ENCODE assay signal across 17 cellular contexts in genomic region chr11:67998150-67999045, GRCh38. TPM values are rescaled to one million over a fixed set of nuclear protein-coding genes. Genes with fewer than 3 reads are reported as not detected.
DNase-seq lines count a peak whose midpoint lies in the region; ATAC-seq and TF ChIP-seq lines count a peak whose summit lies in the region.
"Had no signal": no experiment of that assay in that cellular context is flagged by ENCODE, and none has a peak within 500 bp of the region (broad histone marks: within the 10 kb centered on the region; RNA-seq: fewer than 3 reads in every experiment).

No MANE protein-coding gene starts in this region.

- CTCF ChIA-PET in CD8-positive, alpha-beta T cell (lab: Charles Lee), result no interaction called here
- CTCF ChIA-PET in activated CD8-positive, alpha-beta T cell treated with anti-CD3 and anti-CD28 coated beads, Interleukin-2, amount 10 ng/mL, durations not matched to agents 7 days and 5 days (lab: Charles Lee), result interaction anchor here (1.0 to 1.2 kb wide), 2 partner anchors 12 to 17 kb away, joined by 3 to 4 read pairs; no protein-coding TSS in a partner anchor

- H3K9me3 ChIP-seq in CD8-positive, alpha-beta T cell (ENCODE audit: low read length), result no peaks in the 10 kb centered on the region
- H3K9me3 ChIP-seq in mucosa of descending colon, result no peaks in the 10 kb centered on the region

- no peaks in the 10 kb centered on the region for H3K27me3 ChIP-seq in CD8-positive, alpha-beta T cell (ENCODE audit: insufficient read depth, low read length)

- no peak for ATAC-seq in CD8-positive, alpha-beta T cell
- peak; percentile 58 for ATAC-seq in activated CD8-positive, alpha-beta T cell treated with anti-CD3 and anti-CD28 coated beads, Interleukin-2, amount 10 ng/mL, durations not matched to agents 7 days and 5 days
- ATAC-seq in mucosa of descending colon (no peak), GM21390 (IDR thresholded peaks at IDR 0.05; ENCODE audit: unreplicated experiment) (no peak)

- no peaks in the 10 kb centered on the region for H3K9me3 Mint-ChIP-seq in CD8-positive, alpha-beta T cell
- H3K9me3 Mint-ChIP-seq in activated CD8-positive, alpha-beta T cell treated with anti-CD3 and anti-CD28 coated beads, Interleukin-2, amount 10 ng/mL, durations not matched to agents 7 days and 5 days (ENCODE audit: insufficient read depth), result no peaks in the 10 kb centered on the region
- H3K9me3 Mint-ChIP-seq: brain, nephron had no signal

- no peaks in the 10 kb centered on the region for H3K36me3 ChIP-seq in CD8-positive, alpha-beta T cell (ENCODE audit: insufficient read depth, low read length)
- no peaks in the 10 kb centered on the region for H3K36me3 ChIP-seq in mucosa of descending colon (ENCODE audit: low read depth)
- H3K36me3 ChIP-seq: WERI-Rb-1 had no signal

- peaks cover 4% of the 10 kb centered on the region for H3K36me3 Mint-ChIP-seq in CD8-positive, alpha-beta T cell
- H3K36me3 Mint-ChIP-seq in activated CD8-positive, alpha-beta T cell treated with anti-CD3 and anti-CD28 coated beads, Interleukin-2, amount 10 ng/mL, durations not matched to agents 7 days and 5 days (ENCODE audit: low read depth), result peaks cover 17% of the 10 kb centered on the region
- H3K36me3 Mint-ChIP-seq: brain had no signal

- intact Hi-C loops in CD8-positive, alpha-beta T cell (cut with DNase I, micrococcal nuclease), result no loop called here
- intact Hi-C loops in mucosa of descending colon (cut with DNase I, micrococcal nuclease), result no loop called here

- H3K4me3 ChIP-seq in CD8-positive, alpha-beta T cell (ENCODE audit: low read depth, low read length), result no peak overlapping the region
- no peak overlapping the region for H3K4me3 ChIP-seq in Jurkat, Clone E6-1 (ENCODE audit: low read length)
- H3K4me3 ChIP-seq in mucosa of descending colon, result no peak overlapping the region

- DNase-seq in CD8-positive, alpha-beta T cell, result no peak
- peak; percentile 60 for DNase-seq in Jurkat, Clone E6-1 (ENCODE audit: low read depth, low spot score)
- DNase-seq in activated CD8-positive, alpha-beta T cell treated with anti-CD3 and anti-CD28 coated beads, Interleukin-2, amount 10 ng/mL, durations not matched to agents 7 days and 5 days, result peak; percentile 69
- DNase-seq in mucosa of descending colon (peak in 2 of 3 donors; percentile 46 to 53), HuH-7.5 (ENCODE audit: low spot score) (no peak), KG1 (lab: John Stamatoyannopoulos, UW) (no peak), SIG-M5 (lab: John Stamatoyannopoulos, UW) (no peak)
- DNase-seq: activated T-cell treated with anti-CD3 and anti-CD28 coated beads, Interleukin-2, amount 50 U/mL, for 1 hour; C1 segment of cervical spinal cord; kidney glomerular epithelial cell; NCI-H1436 treated with DMSO at 0.1 percent for 48 hours; NCI-H526 treated with DMSO at 0.1 percent for 48 hours; SHP77 treated with DMSO at 0.1 percent for 48 hours; WERI-Rb-1 had no signal

- H3K27me3 Mint-ChIP-seq in CD8-positive, alpha-beta T cell (ENCODE audit: low read depth), result no peaks in the 10 kb centered on the region
- H3K27me3 Mint-ChIP-seq in activated CD8-positive, alpha-beta T cell treated with anti-CD3 and anti-CD28 coated beads, Interleukin-2, amount 10 ng/mL, durations not matched to agents 7 days and 5 days (ENCODE audit: low read depth), result no peaks in the 10 kb centered on the region

- no peak overlapping the region for H3K4me3 Mint-ChIP-seq in CD8-positive, alpha-beta T cell
- H3K4me3 Mint-ChIP-seq in activated CD8-positive, alpha-beta T cell treated with anti-CD3 and anti-CD28 coated beads, Interleukin-2, amount 10 ng/mL, durations not matched to agents 7 days and 5 days, result peak overlapping the region; percentile 32
- H3K4me3 Mint-ChIP-seq: brain, nephron had no signal

- peaks cover 13% of the 10 kb centered on the region for H3K4me1 ChIP-seq in CD8-positive, alpha-beta T cell (ENCODE audit: insufficient read depth, low read length)
- H3K4me1 ChIP-seq in mucosa of descending colon (ENCODE audit: low read depth), result peaks cover 16% of the 10 kb centered on the region

- POLR2A ChIA-PET in CD8-positive, alpha-beta T cell (lab: Charles Lee), result no interaction called here
- POLR2A ChIA-PET in activated CD8-positive, alpha-beta T cell treated with anti-CD3 and anti-CD28 coated beads, Interleukin-2, amount 10 ng/mL, durations not matched to agents 7 days and 5 days (lab: Charles Lee), result no interaction called here

- H3K4me1 Mint-ChIP-seq in CD8-positive, alpha-beta T cell (ENCODE audit: low read depth), result peaks cover 30% of the 10 kb centered on the region
- peaks cover 59% of the 10 kb centered on the region for H3K4me1 Mint-ChIP-seq in activated CD8-positive, alpha-beta T cell treated with anti-CD3 and anti-CD28 coated beads, Interleukin-2, amount 10 ng/mL, durations not matched to agents 7 days and 5 days (ENCODE audit: low read depth)

- no peak for TF ChIP-seq CTCF in CD8-positive, alpha-beta T cell (IDR thresholded peaks at IDR 0.05)
- no peak for TF ChIP-seq CTCF in mucosa of descending colon (IDR thresholded peaks at IDR 0.05)

- H3K27ac Mint-ChIP-seq in CD8-positive, alpha-beta T cell, result peak overlapping the region; percentile 78
- H3K27ac Mint-ChIP-seq in activated CD8-positive, alpha-beta T cell treated with anti-CD3 and anti-CD28 coated beads, Interleukin-2, amount 10 ng/mL, durations not matched to agents 7 days and 5 days, result peak overlapping the region; percentile 79
- H3K27ac Mint-ChIP-seq: brain, nephron had no signal

- no peak overlapping the region for H3K27ac ChIP-seq in CD8-positive, alpha-beta T cell (ENCODE audit: low read depth, low read length)
- H3K27ac ChIP-seq: WERI-Rb-1 had no signal

RNA-seq across cellular contexts. Expression of gene UNC93B1, which starts 5.5 kb away (rescaled TPM):
- 10 to 100 TPM; 14.4 to 15.6 TPM for total RNA-seq in CD8-positive, alpha-beta T cell
- polyA plus RNA-seq in Jurkat, Clone E6-1 (2012; ENCODE audit: insufficient read depth, insufficient read length), result 20.6 TPM
- 10 to 100 TPM; 27.8 to 29.8 TPM for total RNA-seq in activated CD8-positive, alpha-beta T cell treated with anti-CD3 and anti-CD28 coated beads, Interleukin-2, amount 10 ng/mL, durations not matched to agents 7 days and 5 days
- 10 to 100 TPM; 30.1 to 47.5 (median 46.8) TPM for total RNA-seq in mucosa of descending colon

RNA-seq across cellular contexts. Expression of gene ALDH3B1, which starts 11.7 kb away (rescaled TPM):
- not detected for total RNA-seq in CD8-positive, alpha-beta T cell
- polyA plus RNA-seq in Jurkat, Clone E6-1 (2012; ENCODE audit: insufficient read depth, insufficient read length), result not detected
- not detected for total RNA-seq in activated CD8-positive, alpha-beta T cell treated with anti-CD3 and anti-CD28 coated beads, Interleukin-2, amount 10 ng/mL, durations not matched to agents 7 days and 5 days
- total RNA-seq in mucosa of descending colon, result 10 to 100 TPM in 2 of 3 donors, 1 to 10 TPM in 1; 8.6 to 18.9 (median 11.5) TPM

RNA-seq across cellular contexts. Expression of gene NDUFS8, which starts 32.1 kb away (rescaled TPM):
- 10 to 100 TPM; 59.4 to 63.2 TPM for total RNA-seq in CD8-positive, alpha-beta T cell
- 249 TPM for polyA plus RNA-seq in Jurkat, Clone E6-1 (2012; ENCODE audit: insufficient read depth, insufficient read length)
- total RNA-seq in activated CD8-positive, alpha-beta T cell treated with anti-CD3 and anti-CD28 coated beads, Interleukin-2, amount 10 ng/mL, durations not matched to agents 7 days and 5 days, result 100 to 1,000 TPM; 146 to 163 TPM
- 100 to 1,000 TPM; 148 to 165 (median 162) TPM for total RNA-seq in mucosa of descending colon

RNA-seq across cellular contexts. Expression of gene TCIRG1, which starts 40.4 kb away (rescaled TPM):
- 100 to 1,000 TPM; 153 to 154 TPM for total RNA-seq in CD8-positive, alpha-beta T cell
- not detected for polyA plus RNA-seq in Jurkat, Clone E6-1 (2012; ENCODE audit: insufficient read depth, insufficient read length)
- total RNA-seq in activated CD8-positive, alpha-beta T cell treated with anti-CD3 and anti-CD28 coated beads, Interleukin-2, amount 10 ng/mL, durations not matched to agents 7 days and 5 days, result 100 to 1,000 TPM; 238 to 263 TPM
- 100 to 1,000 TPM; 155 to 189 (median 166) TPM for total RNA-seq in mucosa of descending colon

Comparison
In these comparisons a context has a peak if more than half of its experiments do, and no peak if none do; other contexts are left out.
1. DNase-seq: peak in Jurkat, Clone E6-1 (single experiment), activated CD8-positive, alpha-beta T cell treated with anti-CD3 and anti-CD28 coated beads, Interleukin-2, amount 10 ng/mL, durations not matched to agents 7 days and 5 days (single experiment) and mucosa of descending colon (2 of 3); none in CD8-positive, alpha-beta T cell (0 of 7), HuH-7.5 (single experiment), KG1 (single experiment) and SIG-M5 (single experiment).
2. RNA of gene ALDH3B1, which starts 11.7 kb away (total RNA-seq): 8.6 to 18.9 TPM in mucosa of descending colon; not detected in activated CD8-positive, alpha-beta T cell treated with anti-CD3 and anti-CD28 coated beads, Interleukin-2, amount 10 ng/mL, durations not matched to agents 7 days and 5 days and not detected in CD8-positive, alpha-beta T cell; every median in the first group is over 4 times any median in the second.